8 cellular contexts compared by ENCODE assay signal in genomic region chr9:89555426-89556375, GRCh38. TPM values are rescaled to one million over a fixed set of nuclear protein-coding genes. Genes with fewer than 3 reads are reported as not detected.
A peak's percentile ranks its signal among the peaks of the same experiment; 100 is the strongest.
DNase-seq lines count a peak whose midpoint lies in the region; ATAC-seq and TF ChIP-seq lines count a peak whose summit lies in the region.

No MANE protein-coding gene starts in this region.

- no peaks in the 10 kb centered on the region for H3K27me3 ChIP-seq in neutrophil

- H3K4me3 ChIP-seq in neutrophil (ENCODE audit: low read depth in 1 of 2, low read length in 1 of 2), result peak overlapping the region; percentile 48 to 55

- H3K9me3 ChIP-seq in neutrophil, result no peaks in the 10 kb centered on the region

- no peaks in the 10 kb centered on the region for H3K36me3 Mint-ChIP-seq in activated B cell treated with CpG ODN at 0.5 μM for 24 hours (ENCODE audit: low read depth)

- H3K9me3 Mint-ChIP-seq in activated B cell treated with CpG ODN at 0.5 μM for 24 hours, result no peaks in the 10 kb centered on the region

- peaks cover 53 to 58% of the 10 kb centered on the region in 2 experiments for H3K4me1 ChIP-seq in neutrophil (ENCODE audit: control insufficient read depth in 1 of 2, insufficient read depth in 1 of 2, low read depth in 1 of 2, low read length in 1 of 2)

- ATAC-seq in GM19025 (IDR thresholded peaks at IDR 0.05; ENCODE audit: low read depth, unreplicated experiment) (peak; percentile 71), HG03097 (IDR thresholded peaks at IDR 0.05; ENCODE audit: low FRiP score, unreplicated experiment) (peak; percentile 65), activated B cell treated with CpG ODN at 0.5 μM for 24 hours (ENCODE audit: low read depth) (peak; percentile 25), HG02763 (IDR thresholded peaks at IDR 0.05; ENCODE audit: unreplicated experiment) (no peak)

- H3K4me3 Mint-ChIP-seq in activated B cell treated with CpG ODN at 0.5 μM for 24 hours, result peak overlapping the region; percentile 16

- peaks cover 10% of the 10 kb centered on the region for H3K27me3 Mint-ChIP-seq in activated B cell treated with CpG ODN at 0.5 μM for 24 hours

- no peaks in the 10 kb centered on the region for H3K36me3 ChIP-seq in neutrophil

- POLR2A ChIA-PET in activated B cell treated with CpG ODN at 0.5 μM for 24 hours (lab: Charles Lee), result interaction anchor here (0.8 kb wide), 1 partner anchor 129 kb away, joined by 3 read pairs; no protein-coding TSS in a partner anchor

- TF ChIP-seq CTCF in activated B cell treated with CpG ODN at 0.5 μM for 24 hours (IDR thresholded peaks at IDR 0.05), result no peak
- no peak for TF ChIP-seq CTCF in neutrophil (IDR thresholded peaks at IDR 0.05)

- peak overlapping the region; percentile 95 for H3K27ac ChIP-seq in neutrophil

- CTCF ChIA-PET in activated B cell treated with CpG ODN at 0.5 μM for 24 hours (lab: Charles Lee), result interaction anchor here (0.7 to 1.1 kb wide), 3 partner anchors 14 to 129 kb away, joined by 3 read pairs; no protein-coding TSS in a partner anchor

- DNase-seq in activated B cell treated with CpG ODN at 0.5 μM for 24 hours, result no peak
- no peak for DNase-seq in NCI-H774 (lab: John Stamatoyannopoulos, UW)
- DNase-seq in DMS153 (lab: John Stamatoyannopoulos, UW), result no peak
- no peak for DNase-seq in DMS153 treated with DMSO at 0.1 percent for 48 hours (lab: John Stamatoyannopoulos, UW; ENCODE audit: unreplicated experiment)

- intact Hi-C loops in activated B cell treated with CpG ODN at 0.5 μM for 24 hours (cut with micrococcal nuclease), result no loop called here

- H3K27ac Mint-ChIP-seq in activated B cell treated with CpG ODN at 0.5 μM for 24 hours, result no peak overlapping the region

- peaks cover 18% of the 10 kb centered on the region for H3K4me1 Mint-ChIP-seq in activated B cell treated with CpG ODN at 0.5 μM for 24 hours

RNA-seq across cellular contexts. Expression of gene GADD45G, which starts 49.1 kb away (rescaled TPM):
- total RNA-seq in activated B cell treated with CpG ODN at 0.5 μM for 24 hours, result 7.5 and 7.6 TPM in 2 replicates

RNA-seq across cellular contexts. Expression of gene SEMA4D, which starts 57.8 kb away (rescaled TPM):
- total RNA-seq in activated B cell treated with CpG ODN at 0.5 μM for 24 hours, result 68.0 and 79.7 TPM in 2 replicates
